34 cellular contexts compared by ENCODE assay signal in genomic region chr4:6581566-6582121, GRCh38.
"Had no signal": no experiment of that assay in that cellular context is flagged by ENCODE, and none has a peak within 500 bp of the region (broad histone marks: within the 10 kb centered on the region; RNA-seq: fewer than 3 reads in every experiment).

No MANE protein-coding gene starts in this region.

- H3K27ac ChIP-seq: KMS-11 had no signal

- H3K4me2 ChIP-seq: KMS-11 had no signal

- DNase-seq: Karpas-422, Kasumi-1, MG63, MM.1S, MV-4-11, NCI-H1048, NCI-H1092, NCI-H1092 treated with DMSO at 0.1 percent for 48 hours, NCI-H1105, NCI-H1105 treated with DMSO at 0.1 percent for 48 hours, NCI-H1417, NCI-H1417 treated with DMSO at 0.1 percent for 48 hours, NCI-H1436, NCI-H1436 treated with DMSO at 0.1 percent for 48 hours, NCI-H146, NCI-H1694, NCI-H1694 treated with DMSO at 0.1 percent for 48 hours, NCI-H187, NCI-H187 treated with DMSO at 0.1 percent for 48 hours, NCI-H1930, NCI-H2029, NCI-H2029 treated with DMSO at 0.1 percent for 48 hours, NCI-H2081, NCI-H2081 treated with DMSO at 0.1 percent for 48 hours, NCI-H2107, NCI-H2171, NCI-H2171 treated with DMSO at 0.1 percent for 48 hours, NCI-H2227 treated with DMSO at 0.1 percent for 48 hours, NCI-H226, NCI-H345, NCI-H446, NCI-H446 treated with DMSO at 0.1 percent for 48 hours, NCI-H510A had no signal

- H3K9ac ChIP-seq: KMS-11 had no signal

- H3K9me3 ChIP-seq: MG63 had no signal

- H3K27me3 ChIP-seq: MG63 had no signal

- H3K36me3 ChIP-seq: MG63 had no signal

- H3K4me3 ChIP-seq: MG63 had no signal
